In the genomic region with DNA sequence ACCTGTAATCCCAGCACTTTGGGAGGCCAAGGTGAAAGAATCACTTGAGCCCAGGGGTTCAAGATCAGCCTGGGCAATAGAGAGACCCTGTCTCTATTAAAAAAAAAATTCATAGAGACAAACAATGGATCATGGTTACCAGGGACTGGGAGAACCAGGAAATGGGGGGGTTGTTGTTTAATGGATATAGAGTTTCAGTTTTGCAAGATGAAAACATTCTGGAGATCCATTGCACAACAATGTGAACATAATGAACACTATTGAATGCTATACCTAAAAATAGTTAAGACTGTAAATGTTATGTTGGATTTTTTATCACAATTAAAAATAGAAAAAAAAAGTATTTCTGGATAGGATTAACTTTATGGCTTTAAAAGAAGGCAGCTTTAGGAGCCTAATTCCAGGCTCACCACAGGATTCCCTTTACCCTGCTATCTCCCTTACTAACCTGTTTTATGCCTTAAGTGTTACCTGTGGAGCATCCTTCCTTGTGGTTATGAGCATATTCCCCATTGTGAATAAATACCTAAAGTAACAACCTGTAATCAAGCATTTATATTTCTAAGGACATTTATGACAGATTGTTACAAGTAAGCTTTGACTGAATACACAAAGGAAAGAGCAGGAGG, we compare ENCODE assay signal across 22 cellular contexts. TPM values are rescaled to one million over a fixed set of nuclear protein-coding genes. Genes with fewer than 3 reads are reported as not detected.
DNase-seq lines count a peak whose midpoint lies in the region; ATAC-seq, FAIRE-seq and TF ChIP-seq lines count a peak whose summit lies in the region.
"Had no signal": no experiment of that assay in that cellular context is flagged by ENCODE, and none has a peak within 500 bp of the region (broad histone marks: within the 10 kb centered on the region; RNA-seq: fewer than 3 reads in every experiment).

No MANE protein-coding gene starts in this region.

- peak overlapping the region; percentile 69 for H3K9ac ChIP-seq in endothelial cell of umbilical vein (replicated peaks; ENCODE audit: extremely low read depth, insufficient read depth, low read length)
- H3K9ac ChIP-seq: BLaER1 treated with 17β-estradiol and CSF1 and Interleukin-3, amounts not matched to agents 10 nM and 100 nM had no signal

- H3K4me1 ChIP-seq in SJCRH30 (peaks cover 51% of the 10 kb centered on the region), endothelial cell of umbilical vein (ENCODE audit: control insufficient read depth, extremely low read depth, insufficient read depth, low read length) (peaks cover 44% of the 10 kb centered on the region)
- H3K4me1 ChIP-seq: upper lobe of left lung had no signal

- CTCF ChIA-PET in endothelial cell of umbilical vein (lab: Charles Lee), result interaction anchor here (0.6 to 1.3 kb wide), 4 partner anchors 15 to 775 kb away, joined by 3 to 4 read pairs (median 4); partner anchors contain the start of gene SGCE
- CTCF ChIA-PET in activated naive CD4-positive, alpha-beta T cell treated with anti-CD3 and anti-CD28 coated beads, Interleukin-2, amount 10 ng/mL, durations not matched to agents 7 days and 5 days (lab: Charles Lee), result no interaction called here

- H3K4me1 Mint-ChIP-seq in neural crest cell, result peaks cover 37% of the 10 kb centered on the region
- no peaks in the 10 kb centered on the region for H3K4me1 Mint-ChIP-seq in activated naive CD4-positive, alpha-beta T cell treated with anti-CD3 and anti-CD28 coated beads, Interleukin-2, amount 10 ng/mL, durations not matched to agents 7 days and 5 days
- H3K4me1 Mint-ChIP-seq: activated CD4-positive, alpha-beta T cell treated with anti-CD3 and anti-CD28 coated beads, Interleukin-2, amount 10 ng/mL, durations not matched to agents 7 days and 5 days; immature natural killer cell; T-helper 17 cell had no signal

- no peak for ATAC-seq in HG02623 (IDR thresholded peaks at IDR 0.05; ENCODE audit: unreplicated experiment)
- ATAC-seq in HG03159 (IDR thresholded peaks at IDR 0.05; ENCODE audit: unreplicated experiment), result no peak
- ATAC-seq: mucosa of descending colon, Panc1, T-helper 17 cell had no signal

- intact Hi-C loops in endothelial cell of umbilical vein (cut with micrococcal nuclease), result loop anchor here (2.0 to 5.0 kb wide), 4 partner anchors 188 to 776 kb away; partner anchors contain the start of gene PON2

- H3K4me2 ChIP-seq in endothelial cell of umbilical vein (ENCODE audit: insufficient read depth, low read length), result peak overlapping the region; percentile 43
- H3K4me2 ChIP-seq: BLaER1 treated with 17β-estradiol and CSF1 and Interleukin-3, amounts not matched to agents 10 nM and 100 nM had no signal

- DNase-seq in HCEC 1CT, result peak; percentile 30
- no peak for DNase-seq in SJCRH30
- peak; percentile 35 for DNase-seq in endothelial cell of umbilical vein (ENCODE audit: low read depth, low spot score)
- DNase-seq in neural crest cell (ENCODE audit: low read depth, low spot score), result no peak
- no peak for DNase-seq in activated naive CD4-positive, alpha-beta T cell treated with anti-CD3 and anti-CD28 coated beads, Interleukin-2, amount 10 ng/mL, durations not matched to agents 7 days and 5 days
- no peak for DNase-seq in dedifferentiated amniotic fluid mesenchymal stem cell (ENCODE audit: extremely low spot score)
- DNase-seq: activated CD4-positive, alpha-beta T cell treated with anti-CD3 and anti-CD28 coated beads, Interleukin-2, amount 10 ng/mL, durations not matched to agents 7 days and 5 days; activated T-cell treated with anti-CD3 and anti-CD28 coated beads, Interleukin-2, amount 50 U/mL, for 48 hours; amygdala; immature natural killer cell; KG1; mucosa of descending colon; NCI-H1436 treated with DMSO at 0.1 percent for 48 hours; NCI-H510A; T-helper 17 cell; upper lobe of left lung had no signal

- BruUV-seq in endothelial cell of umbilical vein (replicated peaks; lab: Mats Ljungman, UMichigan), result TSS peak; percentile 41

- no peak for FAIRE-seq in endothelial cell of umbilical vein (lab: Jason Lieb, UNC)
- FAIRE-seq: frontal cortex had no signal

- H3K36me3 Mint-ChIP-seq in neural crest cell (ENCODE audit: low read depth), result peaks cover under 1% of the 10 kb centered on the region
- no peaks in the 10 kb centered on the region for H3K36me3 Mint-ChIP-seq in activated naive CD4-positive, alpha-beta T cell treated with anti-CD3 and anti-CD28 coated beads, Interleukin-2, amount 10 ng/mL, durations not matched to agents 7 days and 5 days
- H3K36me3 Mint-ChIP-seq: immature natural killer cell had no signal

- peak overlapping the region; percentile 74 for H2AFZ ChIP-seq in endothelial cell of umbilical vein (ENCODE audit: low read depth, low read length)

- H3K27ac Mint-ChIP-seq in neural crest cell (ENCODE audit: unreplicated experiment), result peak overlapping the region; percentile 85
- H3K27ac Mint-ChIP-seq in activated naive CD4-positive, alpha-beta T cell treated with anti-CD3 and anti-CD28 coated beads, Interleukin-2, amount 10 ng/mL, durations not matched to agents 7 days and 5 days, result no peak overlapping the region
- H3K27ac Mint-ChIP-seq: activated CD4-positive, alpha-beta T cell treated with anti-CD3 and anti-CD28 coated beads, Interleukin-2, amount 10 ng/mL, durations not matched to agents 7 days and 5 days; dendritic cell treated with granulocyte-macrophage colony-stimulating factor and Interleukin-4, amounts not matched to agents 40 ng/mL and 50 ng/mL, for 4 days; immature natural killer cell; T-helper 17 cell had no signal

- no peaks in the 10 kb centered on the region for H3K36me3 ChIP-seq in SJCRH30
- H3K36me3 ChIP-seq in endothelial cell of umbilical vein (ENCODE audit: control insufficient read depth in 2 of 2, extremely low read depth in 1 of 2, insufficient read depth in 2 of 2, low read length in 2 of 2), result no peaks in the 10 kb centered on the region
- H3K36me3 ChIP-seq: BLaER1 treated with 17β-estradiol and CSF1 and Interleukin-3, amounts not matched to agents 10 nM and 100 nM; upper lobe of left lung had no signal

- H3K4me3 ChIP-seq in SJCRH30 (no peak overlapping the region), endothelial cell of umbilical vein (replicated peaks in 1 of 3; ENCODE audit: insufficient read depth in 1 of 3, low read depth in 1 of 3, low read length in 3 of 3) (no peak overlapping the region)
- H3K4me3 ChIP-seq: BLaER1 treated with 17β-estradiol and CSF1 and Interleukin-3, amounts not matched to agents 10 nM and 100 nM; mucosa of descending colon; upper lobe of left lung had no signal

- H3K9me3 Mint-ChIP-seq in neural crest cell, result peaks cover 2% of the 10 kb centered on the region
- no peaks in the 10 kb centered on the region for H3K9me3 Mint-ChIP-seq in activated naive CD4-positive, alpha-beta T cell treated with anti-CD3 and anti-CD28 coated beads, Interleukin-2, amount 10 ng/mL, durations not matched to agents 7 days and 5 days
- H3K9me3 Mint-ChIP-seq: activated CD4-positive, alpha-beta T cell treated with anti-CD3 and anti-CD28 coated beads, Interleukin-2, amount 10 ng/mL, durations not matched to agents 7 days and 5 days; immature natural killer cell had no signal

- dilution Hi-C loops in endothelial cell of umbilical vein (cut with MboI; ENCODE audit: extremely low pct_ligation_motif_present, low sequenced_read_pairs), result no loop called here

- H4K20me1 ChIP-seq in endothelial cell of umbilical vein (replicated peaks; ENCODE audit: control insufficient read depth, extremely low read depth, insufficient read depth, low read length), result no peaks in the 10 kb centered on the region
- H4K20me1 ChIP-seq: BLaER1 treated with 17β-estradiol and CSF1 and Interleukin-3, amounts not matched to agents 10 nM and 100 nM had no signal

- H3K27me3 ChIP-seq in SJCRH30 (no peaks in the 10 kb centered on the region), endothelial cell of umbilical vein (ENCODE audit: control insufficient read depth in 2 of 2, insufficient read depth in 2 of 2, low read length in 2 of 2) (no peaks in the 10 kb centered on the region)
- H3K27me3 ChIP-seq: BLaER1 treated with 17β-estradiol and CSF1 and Interleukin-3, amounts not matched to agents 10 nM and 100 nM; upper lobe of left lung had no signal

- POLR2A ChIA-PET in endothelial cell of umbilical vein (lab: Charles Lee), result no interaction called here

- H3K27ac ChIP-seq in SJCRH30 (peak overlapping the region; percentile 77), endothelial cell of umbilical vein (ENCODE audit: insufficient read depth, low read depth, low read length) (peak overlapping the region; percentile 69)
- H3K27ac ChIP-seq: BLaER1 treated with 17β-estradiol and CSF1 and Interleukin-3, amounts not matched to agents 10 nM and 100 nM; upper lobe of left lung had no signal

- H3K27me3 Mint-ChIP-seq in neural crest cell (ENCODE audit: low read depth), result peaks cover 7% of the 10 kb centered on the region
- no peaks in the 10 kb centered on the region for H3K27me3 Mint-ChIP-seq in activated naive CD4-positive, alpha-beta T cell treated with anti-CD3 and anti-CD28 coated beads, Interleukin-2, amount 10 ng/mL, durations not matched to agents 7 days and 5 days
- H3K27me3 Mint-ChIP-seq: activated CD4-positive, alpha-beta T cell treated with anti-CD3 and anti-CD28 coated beads, Interleukin-2, amount 10 ng/mL, durations not matched to agents 7 days and 5 days; dendritic cell treated with granulocyte-macrophage colony-stimulating factor and Interleukin-4, amounts not matched to agents 40 ng/mL and 50 ng/mL, for 4 days had no signal

- no peaks in the 10 kb centered on the region for H3K79me2 ChIP-seq in endothelial cell of umbilical vein (ENCODE audit: control insufficient read depth, insufficient read depth, low read length)

- TF ChIP-seq POLR2A in endothelial cell of umbilical vein (IDR thresholded peaks at IDR 0.05; ENCODE audit: low read depth, low read length), result no peak

- peak overlapping the region; percentile 6 for H3K4me3 Mint-ChIP-seq in neural crest cell
- H3K4me3 Mint-ChIP-seq in activated naive CD4-positive, alpha-beta T cell treated with anti-CD3 and anti-CD28 coated beads, Interleukin-2, amount 10 ng/mL, durations not matched to agents 7 days and 5 days, result no peak overlapping the region
- H3K4me3 Mint-ChIP-seq: activated CD4-positive, alpha-beta T cell treated with anti-CD3 and anti-CD28 coated beads, Interleukin-2, amount 10 ng/mL, durations not matched to agents 7 days and 5 days; dendritic cell treated with granulocyte-macrophage colony-stimulating factor and Interleukin-4, amounts not matched to agents 40 ng/mL and 50 ng/mL, for 4 days; immature natural killer cell; T-helper 17 cell had no signal

- TF ChIP-seq CTCF in endothelial cell of umbilical vein (IDR thresholded peaks at IDR 0.05; ENCODE audit: extremely low read depth in 1 of 2, insufficient read depth in 1 of 2, low read depth in 1 of 2, low read length in 2 of 2) (no peak), neural crest cell (conservative IDR thresholded peaks at IDR 0.05) (no peak)

- H3K9me3 ChIP-seq in SJCRH30 (replicated peaks), result peaks cover 9% of the 10 kb centered on the region; the same call in 1 of the 2 replicates
- no peaks in the 10 kb centered on the region for H3K9me3 ChIP-seq in endothelial cell of umbilical vein (replicated peaks; ENCODE audit: control insufficient read depth, insufficient read depth, low read length)
- H3K9me3 ChIP-seq: BLaER1 treated with 17β-estradiol and CSF1 and Interleukin-3, amounts not matched to agents 10 nM and 100 nM; mucosa of descending colon; upper lobe of left lung had no signal

- no peaks in the 10 kb centered on the region for H3K9me1 ChIP-seq in endothelial cell of umbilical vein (replicated peaks; ENCODE audit: control insufficient read depth, extremely low read depth, insufficient read depth, low read length)

RNA-seq across cellular contexts. Expression of gene SGCE, which starts 45.1 kb away (rescaled TPM):
- total RNA-seq in SJCRH30 (2014; rRNA removed; shearing (Covaris generic)), result 52.5 and 55.2 TPM in 2 replicates
- total RNA-seq in endothelial cell of umbilical vein (53.3 and 57.7 TPM in 2 replicates), neural crest cell (44.9 and 51.9 TPM in 2 replicates)
- polyA plus RNA-seq in endothelial cell of umbilical vein, result 37.3 and 46.8 TPM in 2 replicates
- 44.6 and 50.3 TPM in 2 replicates for polyA plus RNA-seq in endothelial cell of umbilical vein (2011; cell fraction: cytosol; rRNA removed)
- 58.1 and 61.0 TPM in 2 replicates for polyA plus RNA-seq in endothelial cell of umbilical vein (2011; cell fraction: nucleus; rRNA removed)
- polyA plus RNA-seq in endothelial cell of umbilical vein (2012), result 30.9 and 33.5 TPM in 2 replicates
- 49.8 and 73.8 TPM in 2 replicates for polyA minus RNA-seq in endothelial cell of umbilical vein
- 12.0 TPM for polyA minus RNA-seq in endothelial cell of umbilical vein (2011; cell fraction: cytosol; rRNA and poly(A)+ RNA removed)
- 86.0 and 103 TPM in 2 replicates for polyA minus RNA-seq in endothelial cell of umbilical vein (2011; cell fraction: nucleus; rRNA and poly(A)+ RNA removed)
- total RNA-seq: activated CD4-positive, alpha-beta T cell treated with anti-CD3 and anti-CD28 coated beads, Interleukin-2, amount 10 ng/mL, durations not matched to agents 7 days and 5 days had no signal

Comparison
In these comparisons a context has a peak if more than half of its experiments do, and no peak if none do; other contexts are left out.
1. DNase-seq: peak in HCEC 1CT (single experiment) and endothelial cell of umbilical vein (single experiment); none in SJCRH30 (0 of 2), neural crest cell (single experiment), activated naive CD4-positive, alpha-beta T cell treated with anti-CD3 and anti-CD28 coated beads, Interleukin-2, amount 10 ng/mL, durations not matched to agents 7 days and 5 days (single experiment) and dedifferentiated amniotic fluid mesenchymal stem cell (single experiment).